In the genomic region with DNA sequence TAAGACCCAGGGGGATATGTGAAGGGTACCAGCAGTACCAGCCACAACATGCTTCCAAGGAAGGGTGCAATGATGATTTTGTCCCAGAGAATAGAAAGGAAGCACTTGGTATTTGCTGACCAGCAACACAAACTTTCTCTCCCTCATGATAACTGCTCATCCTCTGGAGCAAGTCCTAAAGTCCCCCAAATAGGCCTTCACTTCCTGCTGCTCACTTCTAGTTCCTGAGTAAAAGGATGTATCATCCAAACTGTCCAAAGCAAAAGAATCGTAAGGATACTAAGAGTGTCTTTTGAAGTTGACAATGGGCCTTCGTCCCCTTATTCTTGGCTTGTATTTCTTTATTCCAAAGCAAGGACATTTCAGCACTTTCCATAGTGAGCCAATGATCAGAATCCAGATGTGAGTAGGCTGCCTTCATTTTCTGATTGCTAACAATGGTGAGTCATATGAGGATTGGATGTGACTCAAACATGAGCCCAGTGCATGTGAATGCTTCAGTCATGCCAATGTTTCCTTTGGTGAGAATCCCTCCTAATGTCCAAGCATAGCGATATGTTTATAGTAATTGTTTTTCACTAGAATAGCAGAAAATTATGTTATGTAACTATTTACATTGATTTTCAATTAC, we compare ENCODE assay signal across 13 cellular contexts.
A peak's percentile ranks its signal among the peaks of the same experiment; 100 is the strongest.
DNase-seq lines count a peak whose midpoint lies in the region; ATAC-seq and TF ChIP-seq lines count a peak whose summit lies in the region.
"Had no signal": no experiment of that assay in that cellular context is flagged by ENCODE, and none has a peak within 500 bp of the region (broad histone marks: within the 10 kb centered on the region; RNA-seq: fewer than 3 reads in every experiment).

No MANE protein-coding gene starts in this region.

- DNase-seq in AG04450 (ENCODE audit: low read depth, low spot score) (peak; percentile 78), M059J (ENCODE audit: low read depth) (peak; percentile 66), epithelial cell of proximal tubule (ENCODE audit: low read depth) (peak; percentile 35)
- DNase-seq: CD8-positive, alpha-beta memory T cell; midbrain; stimulated activated CD4-positive, alpha-beta T cell treated with anti-CD3 and anti-CD28 coated beads, Interleukin-12 subunit alpha, Interleukin-12 subunit beta, amount 100 ng/mL, for 4 hours; T-cell had no signal

- no peak for ATAC-seq in GM21447 (IDR thresholded peaks at IDR 0.05; ENCODE audit: unreplicated experiment)
- no peak for ATAC-seq in GM21526 (IDR thresholded peaks at IDR 0.05; ENCODE audit: low FRiP score, unreplicated experiment)
- no peak for ATAC-seq in GM21381 (IDR thresholded peaks at IDR 0.05; ENCODE audit: unreplicated experiment)
- ATAC-seq in HG02678 (IDR thresholded peaks at IDR 0.05; ENCODE audit: unreplicated experiment) = no peak
- ATAC-seq: stimulated activated memory B cell treated with anti-CD40 and anti-IgM and Interleukin-4, amounts not matched to agents 10 μg/mL and 1 μg/mL and 100 μg/mL, for 72 hours; T-cell had no signal

- TF ChIP-seq CTCF in AG04450 (IDR thresholded peaks at IDR 0.05; ENCODE audit: low read depth, low read length) = no peak
- no peak for TF ChIP-seq CTCF in epithelial cell of proximal tubule (conservative IDR thresholded peaks at IDR 0.05; ENCODE audit: low read depth, low read length)

- CTCF ChIA-PET in AG04450 (lab: Charles Lee) = no interaction called here

- no peak overlapping the region for H3K27ac ChIP-seq in AG04450 (ENCODE audit: low read depth, low read length)
- H3K27ac ChIP-seq in mucosa of rectum (ENCODE audit: low read depth in 2 of 2, low read length in 2 of 2) = peak overlapping the region; percentile 10 to 27

- peaks cover 0 to 3% of the 10 kb centered on the region in 2 donors for H3K4me1 ChIP-seq in mucosa of rectum (ENCODE audit: control insufficient read depth in 2 of 2, insufficient read depth in 2 of 2, low read length in 2 of 2)

- H3K27me3 ChIP-seq in AG04450 (ENCODE audit: control insufficient read depth, insufficient read depth, low read length) (no peaks in the 10 kb centered on the region), mucosa of rectum (ENCODE audit: control insufficient read depth in 2 of 2, insufficient read depth in 2 of 2, low read length in 2 of 2) (peaks cover 0 to 4% of the 10 kb centered on the region in 2 donors)

- H3K9ac ChIP-seq in mucosa of rectum (ENCODE audit: low read depth in 1 of 2, low read length in 2 of 2) = no peak overlapping the region

- POLR2A ChIA-PET in AG04450 (lab: Yijun Ruan, JAX) = no interaction called here

- H3K9me3 ChIP-seq in AG04450 (ENCODE audit: control insufficient read depth, insufficient read depth, low read length) (no peaks in the 10 kb centered on the region), mucosa of rectum (ENCODE audit: control insufficient read depth in 2 of 2, low read length in 2 of 2) (no peaks in the 10 kb centered on the region)

- H3K36me3 ChIP-seq in mucosa of rectum (ENCODE audit: control insufficient read depth in 2 of 2, insufficient read depth in 2 of 2, low read length in 2 of 2) = no peaks in the 10 kb centered on the region

- H3K4me3 ChIP-seq in AG04450 (ENCODE audit: low read depth, low read length) (no peak overlapping the region), epithelial cell of proximal tubule (ENCODE audit: low read depth, low read length) (no peak overlapping the region), mucosa of rectum (ENCODE audit: low read length in 2 of 2) (no peak overlapping the region)
